In genomic region chr5:111741270-111741669, GRCh38 we compare ENCODE assay signal across 1 cellular context.
TF ChIP-seq lines count a peak whose summit lies in the region.

No MANE protein-coding gene starts in this region.

TF ChIP-seq in GM23338, 12 proteins besides CTCF, POLR2A, EP300 and RAD21 (continued from another document):
- no peak for TF ChIP-seq ZNF462 (CRISPR knock-in tag; IDR thresholded peaks at IDR 0.05)
- TF ChIP-seq NANOG (IDR thresholded peaks at IDR 0.05; ENCODE audit: borderline replicate concordance): no peak
